Comparison of ENCODE assay signal across 8 cellular contexts in genomic region chr1:27137022-27137542, GRCh38. TPM values are rescaled to one million over a fixed set of nuclear protein-coding genes. Genes with fewer than 3 reads are reported as not detected.
DNase-seq lines count a peak whose midpoint lies in the region; ATAC-seq and TF ChIP-seq lines count a peak whose summit lies in the region.

No MANE protein-coding gene starts in this region.

- no peaks in the 10 kb centered on the region for H3K9me3 Mint-ChIP-seq in activated naive CD4-positive, alpha-beta T cell treated with anti-CD3 and anti-CD28 coated beads, Interleukin-2, amount 50 U/mL, for 24 hours

- H3K27me3 Mint-ChIP-seq in activated naive CD4-positive, alpha-beta T cell treated with anti-CD3 and anti-CD28 coated beads, Interleukin-2, amount 50 U/mL, for 24 hours, result no peaks in the 10 kb centered on the region

- 29 to 46% methylated on average over 11 of the region's 11 CpGs for WGBS in lung, 2 donors

- H3K27ac ChIP-seq in lung (ENCODE audit: low read depth in 1 of 2, low read length in 1 of 2), result peak overlapping the region in 1 of 2 donors; percentile 87

- peak; percentile 45 for ATAC-seq in lung (ENCODE audit: insufficient read depth, low FRiP score)
- no peak for ATAC-seq in HG02885 (IDR thresholded peaks at IDR 0.05; ENCODE audit: poor library complexity, unreplicated experiment)
- no peak for ATAC-seq in GM18909 (IDR thresholded peaks at IDR 0.05; ENCODE audit: poor library complexity, unreplicated experiment)

- peak overlapping the region; percentile 72 for H3K4me3 Mint-ChIP-seq in activated naive CD4-positive, alpha-beta T cell treated with anti-CD3 and anti-CD28 coated beads, Interleukin-2, amount 50 U/mL, for 24 hours

- H3K27ac Mint-ChIP-seq in activated naive CD4-positive, alpha-beta T cell treated with anti-CD3 and anti-CD28 coated beads, Interleukin-2, amount 50 U/mL, for 24 hours, result peak overlapping the region; percentile 98

- peaks cover 61% of the 10 kb centered on the region for H3K4me1 Mint-ChIP-seq in activated naive CD4-positive, alpha-beta T cell treated with anti-CD3 and anti-CD28 coated beads, Interleukin-2, amount 50 U/mL, for 24 hours

- DNase-seq in GM19238 (ENCODE audit: insufficient read length, low spot score) (peak; percentile 68), SKM-1 treated with dmso at 0.1 percent for 144 hours (lab: John Stamatoyannopoulos, UW; ENCODE audit: unreplicated experiment) (peak; percentile 87), lung (ENCODE audit: low spot score) (peak; percentile 69), LoVo (ENCODE audit: low spot score) (no peak)
- peak; percentile 29 to 62 for DNase-seq in stimulated activated CD8-positive, alpha-beta memory T cell treated with anti-CD3 and anti-CD28 coated beads, Interleukin-4, amount 100 ng/mL, for 4 hours (ENCODE audit: low read depth in 2 of 2, low spot score in 1 of 2)

- H3K36me3 ChIP-seq in lung (ENCODE audit: control insufficient read depth in 2 of 2, insufficient read depth in 2 of 2, low read length in 2 of 2), result no peaks in the 10 kb centered on the region

- no peaks in the 10 kb centered on the region for H3K9me3 ChIP-seq in lung (ENCODE audit: control insufficient read depth in 2 of 2, insufficient read depth in 1 of 2, low read length in 1 of 2)

- no peak overlapping the region for H3K4me3 ChIP-seq in lung

- peaks cover 9 to 20% of the 10 kb centered on the region in 2 donors for H3K4me1 ChIP-seq in lung (ENCODE audit: control insufficient read depth in 2 of 2, insufficient read depth in 2 of 2, low read length in 2 of 2)

- H3K27me3 ChIP-seq in lung (ENCODE audit: control insufficient read depth, insufficient read depth), result no peaks in the 10 kb centered on the region

- peaks cover 2% of the 10 kb centered on the region for H3K36me3 Mint-ChIP-seq in activated naive CD4-positive, alpha-beta T cell treated with anti-CD3 and anti-CD28 coated beads, Interleukin-2, amount 50 U/mL, for 24 hours

- no peak for TF ChIP-seq CTCF in lung (IDR thresholded peaks at IDR 0.05; ENCODE audit: control extremely low read depth, extremely low read depth)

RNA-seq across cellular contexts. Expression of gene SLC9A1, which starts 17.8 kb away (rescaled TPM):
- 10 to 100 TPM; 19.3 to 48.0 TPM for total RNA-seq in lung
- polyA plus RNA-seq in lung, result 10 to 100 TPM; 19.7 to 29.6 TPM
